ENCODE assay signal across 8 cellular contexts in genomic region chr3:152574461-152575079, GRCh38.
DNase-seq lines count a peak whose midpoint lies in the region; ATAC-seq and TF ChIP-seq lines count a peak whose summit lies in the region.

No MANE protein-coding gene starts in this region.

- H3K27me3 ChIP-seq in heart right ventricle, result no peaks in the 10 kb centered on the region

- H3K4me3 ChIP-seq in heart right ventricle (no peak overlapping the region), retinal pigment epithelial cell (ENCODE audit: low read length) (no peak overlapping the region)

- TF ChIP-seq CTCF in heart right ventricle (IDR thresholded peaks at IDR 0.05), result peak; percentile 29 to 76 (median 64)
- TF ChIP-seq CTCF in retinal pigment epithelial cell (conservative IDR thresholded peaks at IDR 0.05; ENCODE audit: low read depth, low read length), result peak; percentile 61

- CTCF ChIA-PET in activated naive CD4-positive, alpha-beta T cell treated with anti-CD3 and anti-CD28 coated beads, Interleukin-2, amount 10 ng/mL, durations not matched to agents 7 days and 5 days (lab: Charles Lee), result interaction anchor here (0.8 to 3.6 kb wide), 8 partner anchors 10 to 1136 kb away, joined by 3 to 14 read pairs (median 10); no protein-coding TSS in a partner anchor

- no peak overlapping the region for H3K27ac Mint-ChIP-seq in activated naive CD4-positive, alpha-beta T cell treated with anti-CD3 and anti-CD28 coated beads, Interleukin-2, amount 10 ng/mL, durations not matched to agents 7 days and 5 days

- DNase-seq in Ammon's horn (ENCODE audit: low spot score), result peak; percentile 87
- peak; percentile 7 for DNase-seq in NCI-H748 treated with DMSO at 0.1 percent for 48 hours (lab: John Stamatoyannopoulos, UW)
- peak; percentile 58 for DNase-seq in activated naive CD4-positive, alpha-beta T cell treated with anti-CD3 and anti-CD28 coated beads, Interleukin-2, amount 10 ng/mL, durations not matched to agents 7 days and 5 days
- peak; percentile 48 to 62 for DNase-seq in heart right ventricle
- DNase-seq in retinal pigment epithelial cell (ENCODE audit: low read depth), result no peak
- DNase-seq in DMS79 treated with DMSO at 0.1 percent for 48 hours (lab: John Stamatoyannopoulos, UW), result no peak

- no peaks in the 10 kb centered on the region for H3K9me3 Mint-ChIP-seq in activated naive CD4-positive, alpha-beta T cell treated with anti-CD3 and anti-CD28 coated beads, Interleukin-2, amount 10 ng/mL, durations not matched to agents 7 days and 5 days

- H3K4me3 Mint-ChIP-seq in activated naive CD4-positive, alpha-beta T cell treated with anti-CD3 and anti-CD28 coated beads, Interleukin-2, amount 10 ng/mL, durations not matched to agents 7 days and 5 days, result no peak overlapping the region

- no peaks in the 10 kb centered on the region for H3K36me3 Mint-ChIP-seq in activated naive CD4-positive, alpha-beta T cell treated with anti-CD3 and anti-CD28 coated beads, Interleukin-2, amount 10 ng/mL, durations not matched to agents 7 days and 5 days

- ATAC-seq in GM18517 (IDR thresholded peaks at IDR 0.05; ENCODE audit: unreplicated experiment), result peak; percentile 83
- ATAC-seq in HG03159 (IDR thresholded peaks at IDR 0.05; ENCODE audit: unreplicated experiment), result peak; percentile 82
- ATAC-seq in heart right ventricle, result peak in 7 of 8 donors; percentile 71 to 92 (median 83)

- H3K27me3 Mint-ChIP-seq in activated naive CD4-positive, alpha-beta T cell treated with anti-CD3 and anti-CD28 coated beads, Interleukin-2, amount 10 ng/mL, durations not matched to agents 7 days and 5 days, result peaks cover 11% of the 10 kb centered on the region

- H3K27ac ChIP-seq in heart right ventricle, result no peak overlapping the region

- no peaks in the 10 kb centered on the region for H3K9me3 ChIP-seq in heart right ventricle

- intact Hi-C loops in heart right ventricle (cut with DNase I), result loop anchor here (1.0 to 10.0 kb wide), 12 partner anchors 45 to 500 kb away; no protein-coding TSS in a partner anchor

- WGBS in heart right ventricle, 2 donors, result 62 to 65% methylated on average over 4 of the region's 4 CpGs

- H3K36me3 ChIP-seq in heart right ventricle, result no peaks in the 10 kb centered on the region

- H3K4me1 ChIP-seq in heart right ventricle, result peaks cover 0 to 26% (median 0%) of the 10 kb centered on the region in 9 donors

- H3K4me1 Mint-ChIP-seq in activated naive CD4-positive, alpha-beta T cell treated with anti-CD3 and anti-CD28 coated beads, Interleukin-2, amount 10 ng/mL, durations not matched to agents 7 days and 5 days, result no peaks in the 10 kb centered on the region

Comparison
In these comparisons a context has a peak if more than half of its experiments do, and no peak if none do; other contexts are left out.
1. DNase-seq: peak in Ammon's horn (single experiment), NCI-H748 treated with DMSO at 0.1 percent for 48 hours (single experiment), activated naive CD4-positive, alpha-beta T cell treated with anti-CD3 and anti-CD28 coated beads, Interleukin-2, amount 10 ng/mL, durations not matched to agents 7 days and 5 days (single experiment) and heart right ventricle (2 of 2); none in retinal pigment epithelial cell (single experiment) and DMS79 treated with DMSO at 0.1 percent for 48 hours (single experiment).
2. Peak in every context shown above with its lines, with median percentiles within 50 percentile points of each other: ATAC-seq.